15 cellular contexts compared by ENCODE assay signal in genomic region chr3:11206953-11207352, GRCh38. TPM values are rescaled to one million over a fixed set of nuclear protein-coding genes. Genes with fewer than 3 reads are reported as not detected.
DNase-seq lines count a peak whose midpoint lies in the region; ATAC-seq and TF ChIP-seq lines count a peak whose summit lies in the region.
"Had no signal": no experiment of that assay in that cellular context is flagged by ENCODE, and none has a peak within 500 bp of the region (broad histone marks: within the 10 kb centered on the region; RNA-seq: fewer than 3 reads in every experiment).

No MANE protein-coding gene starts in this region.

- no peak for DNase-seq in HFFc6
- DNase-seq in WTC11 (ENCODE audit: low spot score), result no peak
- no peak for DNase-seq in osteocyte (ENCODE audit: extremely low spot score, unreplicated experiment)
- DNase-seq in thyroid gland, result peak in 1 of 2 donors; percentile 6
- DNase-seq in activated naive CD4-positive, alpha-beta T cell treated with anti-CD3 and anti-CD28 coated beads, Interleukin-2, amount 10 ng/mL, durations not matched to agents 7 days and 5 days, result no peak
- DNase-seq in activated CD4-positive, alpha-beta memory T cell treated with anti-CD3 and anti-CD28 coated beads for 36 hours, result no peak
- DNase-seq in head of caudate nucleus, result no peak
- no peak for DNase-seq in NCI-H2171 (lab: John Stamatoyannopoulos, UW)
- DNase-seq: 8988T; Calu3; CD4-positive, alpha-beta T cell; DMS 273 treated with DMSO at 0.1 percent for 48 hours; GOT3; H9 had no signal

- TF ChIP-seq CTCF in HFFc6 (IDR thresholded peaks at IDR 0.05), result no peak
- TF ChIP-seq CTCF in WTC11 (IDR thresholded peaks at IDR 0.05), result no peak
- TF ChIP-seq CTCF in osteocyte (IDR thresholded peaks at IDR 0.05), result no peak
- no peak for TF ChIP-seq CTCF in thyroid gland (IDR thresholded peaks at IDR 0.05)

- no peak overlapping the region for H3K4me3 Mint-ChIP-seq in HFFc6
- no peak overlapping the region for H3K4me3 Mint-ChIP-seq in WTC11
- no peak overlapping the region for H3K4me3 Mint-ChIP-seq in osteocyte (ENCODE audit: unreplicated experiment)
- H3K4me3 Mint-ChIP-seq in activated naive CD4-positive, alpha-beta T cell treated with anti-CD3 and anti-CD28 coated beads, Interleukin-2, amount 10 ng/mL, durations not matched to agents 7 days and 5 days, result no peak overlapping the region
- H3K4me3 Mint-ChIP-seq in activated CD4-positive, alpha-beta memory T cell treated with anti-CD3 and anti-CD28 coated beads for 36 hours, result no peak overlapping the region
- H3K4me3 Mint-ChIP-seq: CD4-positive, alpha-beta T cell; H9 had no signal

- no peaks in the 10 kb centered on the region for H3K9me3 ChIP-seq in thyroid gland
- H3K9me3 ChIP-seq: BLaER1 treated with 17β-estradiol and CSF1 and Interleukin-3, amounts not matched to agents 10 nM and 100 nM had no signal

- H3K36me3 ChIP-seq in thyroid gland, result no peaks in the 10 kb centered on the region

- H3K4me1 Mint-ChIP-seq in HFFc6 (ENCODE audit: low read depth), result peaks cover 61% of the 10 kb centered on the region
- H3K4me1 Mint-ChIP-seq in WTC11, result no peaks in the 10 kb centered on the region
- H3K4me1 Mint-ChIP-seq in osteocyte (ENCODE audit: unreplicated experiment), result peaks cover 90% of the 10 kb centered on the region
- peaks cover 2% of the 10 kb centered on the region for H3K4me1 Mint-ChIP-seq in activated naive CD4-positive, alpha-beta T cell treated with anti-CD3 and anti-CD28 coated beads, Interleukin-2, amount 10 ng/mL, durations not matched to agents 7 days and 5 days
- no peaks in the 10 kb centered on the region for H3K4me1 Mint-ChIP-seq in activated CD4-positive, alpha-beta memory T cell treated with anti-CD3 and anti-CD28 coated beads for 36 hours (ENCODE audit: low read depth)

- intact Hi-C loops in thyroid gland (cut with DNase I) (no loop called here), head of caudate nucleus (cut with DNase I) (no loop called here)
- intact Hi-C loops in activated CD4-positive, alpha-beta memory T cell treated with anti-CD3 and anti-CD28 coated beads for 36 hours (cut with micrococcal nuclease), result no loop called here

- H3K9me3 Mint-ChIP-seq in HFFc6, result no peaks in the 10 kb centered on the region
- no peaks in the 10 kb centered on the region for H3K9me3 Mint-ChIP-seq in WTC11
- H3K9me3 Mint-ChIP-seq in osteocyte (ENCODE audit: unreplicated experiment), result no peaks in the 10 kb centered on the region
- H3K9me3 Mint-ChIP-seq in activated naive CD4-positive, alpha-beta T cell treated with anti-CD3 and anti-CD28 coated beads, Interleukin-2, amount 10 ng/mL, durations not matched to agents 7 days and 5 days, result no peaks in the 10 kb centered on the region
- H3K9me3 Mint-ChIP-seq in activated CD4-positive, alpha-beta memory T cell treated with anti-CD3 and anti-CD28 coated beads for 36 hours, result no peaks in the 10 kb centered on the region
- H3K9me3 Mint-ChIP-seq: CD4-positive, alpha-beta T cell; H9 had no signal

- H3K27ac Mint-ChIP-seq in HFFc6, result peak overlapping the region; percentile 92; the same call in 1 of the 2 replicates
- no peak overlapping the region for H3K27ac Mint-ChIP-seq in WTC11
- H3K27ac Mint-ChIP-seq in osteocyte (ENCODE audit: unreplicated experiment), result peak overlapping the region; percentile 97
- no peak overlapping the region for H3K27ac Mint-ChIP-seq in activated naive CD4-positive, alpha-beta T cell treated with anti-CD3 and anti-CD28 coated beads, Interleukin-2, amount 10 ng/mL, durations not matched to agents 7 days and 5 days
- no peak overlapping the region for H3K27ac Mint-ChIP-seq in activated CD4-positive, alpha-beta memory T cell treated with anti-CD3 and anti-CD28 coated beads for 36 hours
- H3K27ac Mint-ChIP-seq: CD4-positive, alpha-beta T cell; H9 had no signal

- peak overlapping the region; percentile 14 to 74 (median 67) for H3K27ac ChIP-seq in thyroid gland
- H3K27ac ChIP-seq: BLaER1 treated with 17β-estradiol and CSF1 and Interleukin-3, amounts not matched to agents 10 nM and 100 nM had no signal

- 79 to 83% methylated on average over 8 of the region's 8 CpGs for WGBS in thyroid gland, 2 donors

- POLR2A ChIA-PET in WTC11 (lab: Charles Lee), result no interaction called here
- POLR2A ChIA-PET in activated CD4-positive, alpha-beta memory T cell treated with anti-CD3 and anti-CD28 coated beads for 36 hours (lab: Charles Lee), result no interaction called here

- H3K4me1 ChIP-seq in thyroid gland, result peaks cover 14 to 43% of the 10 kb centered on the region in 2 donors

- ATAC-seq in WTC11, result 0 out of 2 replicates have a peak, but pooled peaks have one; percentile 12

- no peaks in the 10 kb centered on the region for H3K27me3 ChIP-seq in thyroid gland
- H3K27me3 ChIP-seq: BLaER1 treated with 17β-estradiol and CSF1 and Interleukin-3, amounts not matched to agents 10 nM and 100 nM had no signal

- H3K4me3 ChIP-seq in thyroid gland (replicated peaks in 1 of 3), result no peak overlapping the region
- H3K4me3 ChIP-seq: BLaER1 treated with 17β-estradiol and CSF1 and Interleukin-3, amounts not matched to agents 10 nM and 100 nM had no signal

- H3K27me3 Mint-ChIP-seq in HFFc6 (ENCODE audit: insufficient read depth) (no peaks in the 10 kb centered on the region), WTC11 (ENCODE audit: low read depth) (no peaks in the 10 kb centered on the region), osteocyte (ENCODE audit: unreplicated experiment) (no peaks in the 10 kb centered on the region)
- peaks cover 26% of the 10 kb centered on the region for H3K27me3 Mint-ChIP-seq in activated naive CD4-positive, alpha-beta T cell treated with anti-CD3 and anti-CD28 coated beads, Interleukin-2, amount 10 ng/mL, durations not matched to agents 7 days and 5 days
- H3K27me3 Mint-ChIP-seq in activated CD4-positive, alpha-beta memory T cell treated with anti-CD3 and anti-CD28 coated beads for 36 hours, result peaks cover 14% of the 10 kb centered on the region

- CTCF ChIA-PET in WTC11 (lab: Charles Lee), result interaction anchor here (2.2 to 4.3 kb wide), 2 partner anchors 51 to 146 kb away, joined by 19 to 39 read pairs; partner anchors contain the start of gene HRH1
- CTCF ChIA-PET in activated naive CD4-positive, alpha-beta T cell treated with anti-CD3 and anti-CD28 coated beads, Interleukin-2, amount 10 ng/mL, durations not matched to agents 7 days and 5 days (lab: Charles Lee), result interaction anchor here (0.6 to 1.6 kb wide), 4 partner anchors 15 to 628 kb away, joined by 3 read pairs; partner anchors contain the start of gene HRH1
- CTCF ChIA-PET in activated CD4-positive, alpha-beta memory T cell treated with anti-CD3 and anti-CD28 coated beads for 36 hours (lab: Charles Lee), result no interaction called here

- TF ChIP-seq POLR2A in thyroid gland (IDR thresholded peaks at IDR 0.05), result no peak

- H3K36me3 Mint-ChIP-seq in HFFc6 (ENCODE audit: low read depth) (peaks cover 21% of the 10 kb centered on the region), WTC11 (no peaks in the 10 kb centered on the region), osteocyte (ENCODE audit: unreplicated experiment) (no peaks in the 10 kb centered on the region)
- H3K36me3 Mint-ChIP-seq in activated naive CD4-positive, alpha-beta T cell treated with anti-CD3 and anti-CD28 coated beads, Interleukin-2, amount 10 ng/mL, durations not matched to agents 7 days and 5 days, result no peaks in the 10 kb centered on the region
- no peaks in the 10 kb centered on the region for H3K36me3 Mint-ChIP-seq in activated CD4-positive, alpha-beta memory T cell treated with anti-CD3 and anti-CD28 coated beads for 36 hours

TF ChIP-seq in WTC11, 78 proteins besides CTCF, POLR2A, EP300 and RAD21:
- TF ChIP-seq SMAD4 (CRISPR knock-in tag; IDR thresholded peaks at IDR 0.05) (no peak), ATF1 (CRISPR knock-in tag; IDR thresholded peaks at IDR 0.05) (no peak)
TF ChIP-seq in WTC11: peak in this region for 0.

RNA-seq across cellular contexts. Expression of gene HRH1, which starts 52.7 kb away (rescaled TPM):
- 1 to 10 TPM; 4.9 to 8.4 (median 6.4) TPM for total RNA-seq in HFFc6 (2021; fragmentation: NEBNext Ultra II Directional; extraction: Animal tissue kit (Norgen Biotek cat#: 25700))
- 0.05 TPM in 1 of 3 replicates, not detected in the others for total RNA-seq in WTC11 (2021)
- total RNA-seq in osteocyte, result 28.6 and 30.3 TPM in 2 replicates
- total RNA-seq in thyroid gland, result 1 to 10 TPM in 3 of 4 donors, not detected in 1; 1.9 to 2.6 (median 2.4) TPM
- 1 to 10 TPM; 2.3 to 2.9 TPM for total RNA-seq in activated CD4-positive, alpha-beta memory T cell treated with anti-CD3 and anti-CD28 coated beads for 36 hours
- total RNA-seq: CD4-positive, alpha-beta T cell had no signal

Comparison
In these comparisons a context has a peak if more than half of its experiments do, and no peak if none do; other contexts are left out.
1. H3K27ac Mint-ChIP-seq: peak in HFFc6 (single experiment) and osteocyte (single experiment); none in WTC11 (single experiment), activated naive CD4-positive, alpha-beta T cell treated with anti-CD3 and anti-CD28 coated beads, Interleukin-2, amount 10 ng/mL, durations not matched to agents 7 days and 5 days (single experiment) and activated CD4-positive, alpha-beta memory T cell treated with anti-CD3 and anti-CD28 coated beads for 36 hours (single experiment).